11 cellular contexts compared by ENCODE assay signal in the genomic region with DNA sequence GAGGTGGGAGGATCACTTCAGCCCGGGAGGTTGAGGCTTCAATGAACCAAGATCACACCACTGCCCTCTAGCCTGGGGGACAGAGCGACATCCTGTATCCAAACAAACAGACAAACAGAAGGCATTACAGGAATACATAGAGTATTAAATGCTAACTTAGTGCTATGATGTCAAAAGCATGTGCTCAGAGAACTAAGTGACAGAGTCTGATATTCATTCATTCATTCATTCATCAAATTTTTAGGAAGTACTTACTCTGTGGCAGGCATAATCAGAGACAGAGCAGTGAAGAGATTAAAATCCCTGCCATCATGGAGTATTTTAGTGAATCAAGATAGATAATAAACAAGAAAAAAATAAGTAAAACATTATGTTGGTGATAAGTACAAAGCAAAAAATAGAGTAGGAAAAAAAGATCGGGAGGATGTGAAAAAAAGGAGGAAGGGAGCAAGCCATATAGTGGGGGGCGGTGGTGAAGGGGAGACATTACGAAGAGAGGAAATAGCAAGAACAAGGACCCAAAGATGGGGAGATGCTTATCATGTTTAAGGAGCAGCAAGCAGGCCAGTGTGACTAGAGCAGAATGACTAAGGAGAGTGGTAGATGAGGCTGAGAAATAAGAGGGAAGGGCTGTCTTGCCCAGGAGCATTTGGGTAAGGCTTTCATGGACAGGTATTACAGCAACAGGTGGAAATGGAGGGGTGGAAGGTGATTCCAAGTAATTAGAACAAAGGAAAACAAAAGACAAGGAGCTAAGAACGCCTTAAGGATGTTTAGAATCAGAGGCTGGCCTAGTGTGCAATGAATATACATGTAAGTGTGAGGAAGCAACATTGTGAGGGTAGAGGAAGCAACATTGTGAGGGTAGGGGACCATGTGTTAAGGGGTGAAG. TPM values are rescaled to one million over a fixed set of nuclear protein-coding genes. Genes with fewer than 3 reads are reported as not detected.
DNase-seq lines count a peak whose midpoint lies in the region; FAIRE-seq and TF ChIP-seq lines count a peak whose summit lies in the region.
"Had no signal": no experiment of that assay in that cellular context is flagged by ENCODE, and none has a peak within 500 bp of the region (broad histone marks: within the 10 kb centered on the region; RNA-seq: fewer than 3 reads in every experiment).

No MANE protein-coding gene starts in this region.

- no peak overlapping the region for H3K27ac ChIP-seq in CD8-positive, alpha-beta memory T cell (ENCODE audit: low read depth, low read length)
- H3K27ac ChIP-seq in duodenal mucosa (ENCODE audit: low read depth, low read length) = no peak overlapping the region
- no peak overlapping the region for H3K27ac ChIP-seq in spleen
- no peak overlapping the region for H3K27ac ChIP-seq in small intestine (ENCODE audit: low read depth in 1 of 2, low read length in 1 of 2)

- intact Hi-C loops in spleen (cut with DNase I; ENCODE audit: low total_unique reads) = no loop called here

- peaks cover 60 to 71% (median 69%) of the 10 kb centered on the region in 3 donors for H3K4me1 Mint-ChIP-seq in CD8-positive, alpha-beta memory T cell
- H3K4me1 Mint-ChIP-seq in neural crest cell = peaks cover 53% of the 10 kb centered on the region

- no peaks in the 10 kb centered on the region for H3K9me3 Mint-ChIP-seq in CD8-positive, alpha-beta memory T cell
- no peaks in the 10 kb centered on the region for H3K9me3 Mint-ChIP-seq in neural crest cell

- CTCF ChIA-PET in CD8-positive, alpha-beta memory T cell (lab: Charles Lee) = interaction anchor here (1.0 to 1.4 kb wide), 2 partner anchors 13 to 45 kb away, joined by 3 to 4 read pairs; no protein-coding TSS in a partner anchor

- FAIRE-seq in small intestine (lab: Jason Lieb, UNC) = no peak
- FAIRE-seq: TTC549 had no signal

- no peaks in the 10 kb centered on the region for H3K9me3 ChIP-seq in CD8-positive, alpha-beta memory T cell (ENCODE audit: low read length)
- H3K9me3 ChIP-seq in duodenal mucosa (ENCODE audit: control insufficient read depth in 1 of 2, low read length in 2 of 2) = no peaks in the 10 kb centered on the region
- H3K9me3 ChIP-seq in spleen = no peaks in the 10 kb centered on the region
- H3K9me3 ChIP-seq in small intestine (ENCODE audit: control insufficient read depth, low read depth) = no peaks in the 10 kb centered on the region
- H3K9me3 ChIP-seq: upper lobe of left lung had no signal

- H3K27ac Mint-ChIP-seq in CD8-positive, alpha-beta memory T cell = peak overlapping the region; percentile 2 to 90 (median 50)
- H3K27ac Mint-ChIP-seq in neural crest cell (ENCODE audit: unreplicated experiment) = peak overlapping the region; percentile 6

- no peak overlapping the region for H3K4me3 ChIP-seq in CD8-positive, alpha-beta memory T cell (ENCODE audit: low read length)
- H3K4me3 ChIP-seq in duodenal mucosa (ENCODE audit: low read depth in 1 of 2, low read length in 2 of 2) = peak overlapping the region; percentile 4 to 37
- H3K4me3 ChIP-seq in spleen = peak overlapping the region in 1 of 8 donors; percentile 12
- H3K4me3 ChIP-seq in small intestine (ENCODE audit: low read depth in 1 of 2, low read length in 2 of 2) = no peak overlapping the region

- peak overlapping the region; percentile 63 to 94 (median 91) for H3K4me3 Mint-ChIP-seq in CD8-positive, alpha-beta memory T cell
- peak overlapping the region; percentile 95 for H3K4me3 Mint-ChIP-seq in neural crest cell

- TF ChIP-seq POLR2A in spleen (IDR thresholded peaks at IDR 0.05) = no peak

- H3K27me3 Mint-ChIP-seq in CD8-positive, alpha-beta memory T cell = no peaks in the 10 kb centered on the region
- no peaks in the 10 kb centered on the region for H3K27me3 Mint-ChIP-seq in neural crest cell (ENCODE audit: low read depth)

- TF ChIP-seq CTCF in neural crest cell (conservative IDR thresholded peaks at IDR 0.05) = no peak
- TF ChIP-seq CTCF in spleen (IDR thresholded peaks at IDR 0.05 in 8 of 11, conservative IDR thresholded peaks at IDR 0.05 in 3 of 11) = no peak

- peak overlapping the region in 1 of 2 donors; percentile 21 for H3K9ac ChIP-seq in duodenal mucosa (ENCODE audit: low read depth in 1 of 2, low read length in 2 of 2)

- H3K27me3 ChIP-seq in CD8-positive, alpha-beta memory T cell (ENCODE audit: insufficient read depth, low read length, poor library complexity, severe bottlenecking) = no peaks in the 10 kb centered on the region
- H3K27me3 ChIP-seq in duodenal mucosa (ENCODE audit: control insufficient read depth in 1 of 2, insufficient read depth in 2 of 2, low read length in 2 of 2) (no peaks in the 10 kb centered on the region), spleen (replicated peaks in 1 of 7) (no peaks in the 10 kb centered on the region), small intestine (ENCODE audit: control insufficient read depth in 2 of 2, insufficient read depth in 2 of 2, low read length in 2 of 2) (no peaks in the 10 kb centered on the region)
- H3K27me3 ChIP-seq: upper lobe of left lung had no signal

- POLR2A ChIA-PET in CD8-positive, alpha-beta memory T cell (lab: Charles Lee) = interaction anchor here (0.5 to 0.6 kb wide), 2 partner anchors 337 to 679 kb away, joined by 3 to 5 read pairs; no protein-coding TSS in a partner anchor

- WGBS in spleen, 5 donors = 61 to 75% (median 65%) methylated on average over 6 of the region's 6 CpGs
- 72 to 77% (median 73%) methylated on average over 6 of the region's 6 CpGs for WGBS in small intestine, 3 donors

- H3K36me3 ChIP-seq in CD8-positive, alpha-beta memory T cell (ENCODE audit: insufficient read depth, low read length) = no peaks in the 10 kb centered on the region
- H3K36me3 ChIP-seq in duodenal mucosa (ENCODE audit: control insufficient read depth in 1 of 2, insufficient read depth in 2 of 2, low read length in 2 of 2) (no peaks in the 10 kb centered on the region), spleen (peaks cover 0 to 10% (median 0%) of the 10 kb centered on the region in 6 donors), small intestine (ENCODE audit: control insufficient read depth in 2 of 2, insufficient read depth in 2 of 2, low read length in 2 of 2) (no peaks in the 10 kb centered on the region)
- H3K36me3 ChIP-seq: upper lobe of left lung had no signal

- DNase-seq in CD8-positive, alpha-beta memory T cell = no peak
- DNase-seq in OCI-M1 (lab: John Stamatoyannopoulos, UW) (peak; percentile 4), neural crest cell (ENCODE audit: low read depth, low spot score) (no peak), spleen (no peak), small intestine (no peak)
- no peak for DNase-seq in stimulated activated CD4-positive, alpha-beta T cell treated with anti-CD3 and anti-CD28 coated beads, Interleukin-12 subunit alpha, Interleukin-12 subunit beta, amount 100 ng/mL, for 4 hours
- no peak for DNase-seq in stimulated activated CD4-positive, alpha-beta T cell treated with anti-CD3 and anti-CD28 coated beads, Interleukin-4, amount 100 ng/mL, for 4 hours
- DNase-seq: nucleus accumbens, upper lobe of left lung had no signal

- H3K4me1 ChIP-seq in CD8-positive, alpha-beta memory T cell (ENCODE audit: insufficient read depth, low read length) = peaks cover 49% of the 10 kb centered on the region
- H3K4me1 ChIP-seq in duodenal mucosa (ENCODE audit: control insufficient read depth in 1 of 2, insufficient read depth in 2 of 2, low read length in 2 of 2) (peaks cover 22 to 42% of the 10 kb centered on the region in 2 donors), spleen (peaks cover 33 to 91% (median 68%) of the 10 kb centered on the region in 6 donors), small intestine (ENCODE audit: control insufficient read depth in 2 of 2, insufficient read depth in 1 of 2, low read depth in 1 of 2, low read length in 1 of 2) (peaks cover 0 to 4% of the 10 kb centered on the region in 2 donors)

- peaks cover 0 to 11% (median 2%) of the 10 kb centered on the region in 3 donors for H3K36me3 Mint-ChIP-seq in CD8-positive, alpha-beta memory T cell
- H3K36me3 Mint-ChIP-seq in neural crest cell (ENCODE audit: low read depth) = peaks cover 4% of the 10 kb centered on the region

RNA-seq across cellular contexts. Expression of a gene that starts 2.8 kb away (rescaled TPM):
- total RNA-seq in CD8-positive, alpha-beta memory T cell = 10 to 100 TPM; 35.2 to 36.4 TPM
- polyA plus RNA-seq in CD8-positive, alpha-beta memory T cell = 26.1 TPM
- total RNA-seq in neural crest cell (67.9 and 69.9 TPM in 2 replicates), spleen (100 to 1,000 TPM in 3 of 7 donors, 10 to 100 TPM in 4; 47.5 to 172 (median 57.9) TPM)
- polyA plus RNA-seq in spleen (10 to 100 TPM in 2 of 3 donors, 1 to 10 TPM in 1; 9.1 to 15.9 (median 11.9) TPM), small intestine (10 to 100 TPM; 11.1 to 17.0 (median 13.0) TPM)

RNA-seq across cellular contexts. Expression of a gene that starts 30.4 kb away (rescaled TPM):
- total RNA-seq in CD8-positive, alpha-beta memory T cell = 1 to 10 TPM in 1 of 2 experiments, under 1 TPM in 1; 0.81 to 1.3 TPM
- 2.4 TPM for polyA plus RNA-seq in CD8-positive, alpha-beta memory T cell
- total RNA-seq in neural crest cell (15.9 and 17.4 TPM in 2 replicates), spleen (1 to 10 TPM; 1.0 to 3.2 (median 1.7) TPM)
- polyA plus RNA-seq in spleen (1 to 10 TPM in 2 of 3 donors, under 1 TPM in 1; 0.91 to 1.4 (median 1.3) TPM), small intestine (1 to 10 TPM; 2.4 to 6.6 (median 6.3) TPM)

Comparison
In these comparisons a context has a peak if more than half of its experiments do, and no peak if none do; other contexts are left out.
1. H3K4me3 ChIP-seq: peak in duodenal mucosa (2 of 2); none in CD8-positive, alpha-beta memory T cell (single experiment) and small intestine (0 of 2).